10 cellular contexts compared by ENCODE assay signal in genomic region chr20:38804682-38805501, GRCh38. TPM values are rescaled to one million over a fixed set of nuclear protein-coding genes. Genes with fewer than 3 reads are reported as not detected.
DNase-seq lines count a peak whose midpoint lies in the region; ATAC-seq, FAIRE-seq and TF ChIP-seq lines count a peak whose summit lies in the region.
"Had no signal": no experiment of that assay in that cellular context is flagged by ENCODE, and none has a peak within 500 bp of the region (broad histone marks: within the 10 kb centered on the region; RNA-seq: fewer than 3 reads in every experiment).

No MANE protein-coding gene starts in this region.

- H2AFZ ChIP-seq in HepG2 (ENCODE audit: low read length), result no peak overlapping the region

- no peaks in the 10 kb centered on the region for H3K27me3 ChIP-seq in BLaER1
- H3K27me3 ChIP-seq in H7 (ENCODE audit: control insufficient read depth, insufficient read depth, low read length), result peaks cover 3% of the 10 kb centered on the region
- H3K27me3 ChIP-seq in HepG2 (ENCODE audit: control insufficient read depth in 1 of 2, insufficient read depth in 2 of 2, low read length in 2 of 2), result peaks cover 14 to 56% of the 10 kb centered on the region in 2 experiments

- no peaks in the 10 kb centered on the region for H3K9me3 Mint-ChIP-seq in activated naive CD8-positive, alpha-beta T cell treated with anti-CD3 and anti-CD28 coated beads for 36 hours

- H4K20me1 ChIP-seq in BLaER1, result peaks cover 14% of the 10 kb centered on the region; the same call in 1 of the 2 replicates
- H4K20me1 ChIP-seq in HepG2 (ENCODE audit: insufficient read depth, low read length), result no peaks in the 10 kb centered on the region

- H3K9ac ChIP-seq in BLaER1, result peak overlapping the region; percentile 87
- no peak overlapping the region for H3K9ac ChIP-seq in HepG2 (ENCODE audit: insufficient read depth, low read depth, low read length)

- peak overlapping the region; percentile 94 for H3K27ac ChIP-seq in BLaER1
- H3K27ac ChIP-seq in HepG2 (ENCODE audit: extremely low read length, insufficient read depth, low read length), result no peak overlapping the region
- H3K27ac ChIP-seq: cardiac muscle cell had no signal

- POLR2A ChIA-PET in HepG2 (lab: Yijun Ruan, JAX), result no interaction called here

- H3K4me2 ChIP-seq in BLaER1 (peak overlapping the region; percentile 93), HepG2 (ENCODE audit: low read depth, low read length) (0 out of 2 replicates have a peak overlapping the region, but pooled peaks have one; percentile 70)

- no peak for TF ChIP-seq RAD21 in HepG2 (CRISPR knock-in tag; IDR thresholded peaks at IDR 0.05)

- TF ChIP-seq EP300 in HepG2 (IDR thresholded peaks at IDR 0.05; ENCODE audit: low read depth in 2 of 2, low read length in 2 of 2) (no peak), HepG2 (CRISPR knock-in tag; IDR thresholded peaks at IDR 0.05; ENCODE audit: borderline replicate concordance) (no peak)

- H3K4me3 ChIP-seq in BLaER1 (peak overlapping the region; percentile 91), H7 (ENCODE audit: insufficient read depth, low read depth, low read length) (peak overlapping the region; percentile 80), HepG2 (replicated peaks in 1 of 3; ENCODE audit: insufficient read depth in 1 of 3, low read depth in 2 of 3, low read length in 3 of 3) (peak overlapping the region in 1 of 3 experiments; percentile 70; a peak in 1 of 6 replicates)

- peaks cover 40% of the 10 kb centered on the region for H3K4me1 Mint-ChIP-seq in activated naive CD8-positive, alpha-beta T cell treated with anti-CD3 and anti-CD28 coated beads for 36 hours

- 0 out of 3 replicates have a peak, but pooled peaks have one; percentile 9 for ATAC-seq in HepG2

- peaks cover 22% of the 10 kb centered on the region for H3K36me3 Mint-ChIP-seq in activated naive CD8-positive, alpha-beta T cell treated with anti-CD3 and anti-CD28 coated beads for 36 hours

- peak overlapping the region; percentile 95 for H3K27ac Mint-ChIP-seq in activated naive CD8-positive, alpha-beta T cell treated with anti-CD3 and anti-CD28 coated beads for 36 hours

- CTCF ChIA-PET in HepG2 (lab: Yijun Ruan, JAX; ENCODE audit: low intra/inter-chr PET ratio, low total read pairs), result no interaction called here

- H3K27me3 Mint-ChIP-seq in activated naive CD8-positive, alpha-beta T cell treated with anti-CD3 and anti-CD28 coated beads for 36 hours, result no peaks in the 10 kb centered on the region

- in situ Hi-C loops in HepG2 (cut with HindIII; ENCODE audit: extremely low pct_ligation_motif_present, low pct_unique_long_range_greater_than_20kb), result no loop called here

- 54% methylated on average over 18 of the region's 18 CpGs for WGBS in HepG2 (ENCODE audit: low lambda C conversion rate)

- no TSS peak for BruUV-seq in HepG2 (replicated peaks; lab: Mats Ljungman, UMichigan)

- H3K4me1 ChIP-seq in BLaER1 (peaks cover 57% of the 10 kb centered on the region), HepG2 (ENCODE audit: insufficient read depth, low read length) (peaks cover 22% of the 10 kb centered on the region)

- intact Hi-C loops in HepG2 (cut with micrococcal nuclease; ENCODE audit: unreplicated experiment), result no loop called here

- H3K4me3 Mint-ChIP-seq in activated naive CD8-positive, alpha-beta T cell treated with anti-CD3 and anti-CD28 coated beads for 36 hours, result peak overlapping the region; percentile 86

- no peak for TF ChIP-seq POLR2A in HepG2 (IDR thresholded peaks at IDR 0.05; ENCODE audit: insufficient read depth in 1 of 2, low read depth in 2 of 2, low read length in 2 of 2)

- no peak for FAIRE-seq in HepG2 (lab: Jason Lieb, UNC)

- DNase-seq in H7, result peak; percentile 74
- DNase-seq in T follicular helper cell (ENCODE audit: low read depth), result peak; percentile 71
- DNase-seq in activated naive CD8-positive, alpha-beta T cell treated with anti-CD3 and anti-CD28 coated beads for 36 hours, result peak; percentile 77
- DNase-seq in HepG2 (ENCODE audit: low spot score), result no peak
- peak in 2 of 3 experiments; percentile 37 to 68 for DNase-seq in stimulated activated CD4-positive, alpha-beta T cell treated with anti-CD3 and anti-CD28 coated beads, TNF-alpha, amount 100 ng/mL, for 24 hours (ENCODE audit: low read depth in 3 of 3)
- no peak for DNase-seq in NCI-H526 (lab: John Stamatoyannopoulos, UW)
- DNase-seq in DMS114 treated with DMSO at 0.1 percent for 48 hours (lab: John Stamatoyannopoulos, UW; ENCODE audit: unreplicated experiment), result no peak

- H3K79me2 ChIP-seq in HepG2 (ENCODE audit: insufficient read depth, low read length), result no peaks in the 10 kb centered on the region

- no peak for TF ChIP-seq CTCF in HepG2 (CRISPR knock-in tag; IDR thresholded peaks at IDR 0.05)

- H3K36me3 ChIP-seq in BLaER1 (no peaks in the 10 kb centered on the region), H7 (replicated peaks; ENCODE audit: control insufficient read depth, insufficient read depth, low read length) (no peaks in the 10 kb centered on the region), HepG2 (replicated peaks in 1 of 2; ENCODE audit: control insufficient read depth in 1 of 2, insufficient read depth in 2 of 2, low read length in 2 of 2) (no peaks in the 10 kb centered on the region)
- H3K36me3 ChIP-seq: cardiac muscle cell had no signal

- H3K9me3 ChIP-seq in BLaER1 (no peaks in the 10 kb centered on the region), HepG2 (ENCODE audit: low read length) (no peaks in the 10 kb centered on the region)

TF ChIP-seq in HepG2, 621 proteins besides CTCF, POLR2A, EP300 and RAD21 (continues in another document):
- TF ChIP-seq PHF21A (CRISPR knock-in tag; IDR thresholded peaks at IDR 0.05) (no peak), MYNN (CRISPR knock-in tag; IDR thresholded peaks at IDR 0.05; ENCODE audit: low read depth) (no peak), SP4 (CRISPR knock-in tag; IDR thresholded peaks at IDR 0.05) (0 out of 2 replicates have a peak, but pooled peaks have one; percentile 14), ZNF556 (CRISPR knock-in tag; IDR thresholded peaks at IDR 0.05; ENCODE audit: borderline replicate concordance) (no peak), FOXO1 (CRISPR knock-in tag; IDR thresholded peaks at IDR 0.05) (no peak), ZMYM3 (CRISPR knock-in tag; IDR thresholded peaks at IDR 0.05) (peak; percentile 59; the same call in 1 of the 2 replicates), ZNF224 (CRISPR knock-in tag; IDR thresholded peaks at IDR 0.05) (no peak)

RNA-seq across cellular contexts. Expression of gene PPP1R16B, which starts 0.6 kb away (rescaled TPM):
- 19.8 and 23.6 TPM in 2 replicates for total RNA-seq in H7 (2014; rRNA removed; shearing (Covaris generic))
- total RNA-seq in activated naive CD8-positive, alpha-beta T cell treated with anti-CD3 and anti-CD28 coated beads for 36 hours, result 10 to 100 TPM; 65.3 to 65.4 TPM
- total RNA-seq in HepG2 (2016; rRNA removed; fragmentation: Illumina TruSeq; extraction: Trizol), result 0.02 TPM in 1 of 2 replicates, not detected in the other
- not detected in 2 replicates for total RNA-seq in HepG2 (2016; cell fraction: cytosol; rRNA removed; fragmentation: Illumina TruSeq; extraction: Trizol; ENCODE audit: low read depth)
- total RNA-seq in HepG2 (2016; cell fraction: insoluble cytoplasmic fraction; rRNA removed; fragmentation: Illumina TruSeq; extraction: Trizol), result 0.04 TPM in 1 of 2 replicates, not detected in the other
- 0.03 TPM in 1 of 2 replicates, not detected in the other for total RNA-seq in HepG2 (2016; cell fraction: membrane; rRNA removed; fragmentation: Illumina TruSeq; extraction: Trizol)
- not detected in 2 replicates for total RNA-seq in HepG2 (2016; cell fraction: nucleus; rRNA removed; fragmentation: Illumina TruSeq; extraction: Trizol)
- 0.09 and 0.11 TPM in 2 replicates for polyA plus RNA-seq in HepG2 (2011; rRNA removed)
- polyA plus RNA-seq in HepG2 (2011; cell fraction: cytosol; rRNA removed), result 0.05 and 0.08 TPM in 2 replicates
- polyA plus RNA-seq in HepG2 (2011; cell fraction: nucleus; rRNA removed), result 0.06 and 0.07 TPM in 2 replicates
- 0.05 and 0.11 TPM in 2 replicates for polyA plus RNA-seq in HepG2 (2012)
- not detected in 2 replicates for polyA plus RNA-seq in HepG2 (2016; cell fraction: cytosol; fragmentation: Illumina TruSeq; extraction: Trizol; ENCODE audit: low read depth)
- polyA plus RNA-seq in HepG2 (2016; cell fraction: insoluble cytoplasmic fraction; fragmentation: Illumina TruSeq; extraction: Trizol; ENCODE audit: low read depth), result not detected in 2 replicates
- polyA plus RNA-seq in HepG2 (2016; cell fraction: membrane; fragmentation: Illumina TruSeq; extraction: Trizol; ENCODE audit: low read depth), result not detected in 2 replicates
- polyA plus RNA-seq in HepG2 (2016; cell fraction: nucleus; fragmentation: Illumina TruSeq; extraction: Trizol; ENCODE audit: insufficient read depth, low read depth), result not detected in 2 replicates
- 0.12 and 0.21 TPM in 2 replicates for polyA minus RNA-seq in HepG2 (2011; rRNA and poly(A)+ RNA removed; ENCODE audit: low replicate concordance)
- polyA minus RNA-seq in HepG2 (2011; cell fraction: cytosol; rRNA and poly(A)+ RNA removed), result not detected in 2 replicates
- polyA minus RNA-seq in HepG2 (2011; cell fraction: nucleus; rRNA and poly(A)+ RNA removed), result 0.13 TPM in 1 of 2 replicates, not detected in the other
- polyA plus RNA-seq: BJ, cardiac muscle cell had no signal

RNA-seq across cellular contexts. Expression of gene ACTR5, which starts 56.6 kb away (rescaled TPM):
- total RNA-seq in H7 (2014; rRNA removed; shearing (Covaris generic)), result 16.0 and 17.0 TPM in 2 replicates
- 1 to 10 TPM; 7.3 to 7.5 TPM for total RNA-seq in activated naive CD8-positive, alpha-beta T cell treated with anti-CD3 and anti-CD28 coated beads for 36 hours
- 20.5 and 22.0 TPM in 2 replicates for total RNA-seq in HepG2 (2016; rRNA removed; fragmentation: Illumina TruSeq; extraction: Trizol)
- 1.4 and 2.3 TPM in 2 replicates for total RNA-seq in HepG2 (2016; cell fraction: cytosol; rRNA removed; fragmentation: Illumina TruSeq; extraction: Trizol; ENCODE audit: low read depth)
- 20.8 and 23.2 TPM in 2 replicates for total RNA-seq in HepG2 (2016; cell fraction: insoluble cytoplasmic fraction; rRNA removed; fragmentation: Illumina TruSeq; extraction: Trizol)
- total RNA-seq in HepG2 (2016; cell fraction: membrane; rRNA removed; fragmentation: Illumina TruSeq; extraction: Trizol), result 4.9 and 5.2 TPM in 2 replicates
- 19.7 and 20.2 TPM in 2 replicates for total RNA-seq in HepG2 (2016; cell fraction: nucleus; rRNA removed; fragmentation: Illumina TruSeq; extraction: Trizol)
- 19.5 and 21.2 TPM in 2 replicates for polyA plus RNA-seq in HepG2 (2011; rRNA removed)
- polyA plus RNA-seq in HepG2 (2011; cell fraction: cytosol; rRNA removed), result 10.3 and 11.2 TPM in 2 replicates
- polyA plus RNA-seq in HepG2 (2011; cell fraction: nucleus; rRNA removed), result 59.7 and 75.5 TPM in 2 replicates
- polyA plus RNA-seq in HepG2 (2012), result 11.5 and 13.6 TPM in 2 replicates
- 0.74 and 1.3 TPM in 2 replicates for polyA plus RNA-seq in HepG2 (2016; cell fraction: cytosol; fragmentation: Illumina TruSeq; extraction: Trizol; ENCODE audit: low read depth)
- 17.2 and 18.6 TPM in 2 replicates for polyA plus RNA-seq in HepG2 (2016; cell fraction: insoluble cytoplasmic fraction; fragmentation: Illumina TruSeq; extraction: Trizol; ENCODE audit: low read depth)
- polyA plus RNA-seq in HepG2 (2016; cell fraction: membrane; fragmentation: Illumina TruSeq; extraction: Trizol; ENCODE audit: low read depth), result 2.2 and 2.4 TPM in 2 replicates
- polyA plus RNA-seq in HepG2 (2016; cell fraction: nucleus; fragmentation: Illumina TruSeq; extraction: Trizol; ENCODE audit: insufficient read depth, low read depth), result 28.1 and 28.5 TPM in 2 replicates
- polyA minus RNA-seq in HepG2 (2011; rRNA and poly(A)+ RNA removed; ENCODE audit: low replicate concordance), result 14.3 and 18.0 TPM in 2 replicates
- 6.7 and 7.3 TPM in 2 replicates for polyA minus RNA-seq in HepG2 (2011; cell fraction: cytosol; rRNA and poly(A)+ RNA removed)
- 25.9 and 33.6 TPM in 2 replicates for polyA minus RNA-seq in HepG2 (2011; cell fraction: nucleus; rRNA and poly(A)+ RNA removed)

Comparison
In these comparisons a context has a peak if more than half of its experiments do, and no peak if none do; other contexts are left out.
1. DNase-seq: peak in H7 (single experiment), T follicular helper cell (single experiment), activated naive CD8-positive, alpha-beta T cell treated with anti-CD3 and anti-CD28 coated beads for 36 hours (single experiment) and stimulated activated CD4-positive, alpha-beta T cell treated with anti-CD3 and anti-CD28 coated beads, TNF-alpha, amount 100 ng/mL, for 24 hours (2 of 3); none in HepG2 (single experiment), NCI-H526 (0 of 2) and DMS114 treated with DMSO at 0.1 percent for 48 hours (single experiment).
2. RNA of gene PPP1R16B, which starts 0.6 kb away (total RNA-seq): 65.3 to 65.4 TPM in activated naive CD8-positive, alpha-beta T cell treated with anti-CD3 and anti-CD28 coated beads for 36 hours and 19.8 to 23.6 TPM in H7; 0.02 to 0.04 TPM in HepG2; every median in the first group is over 10 times any median in the second.